28 cellular contexts compared by ENCODE assay signal in genomic region chr20:8946036-8946926, GRCh38.
A peak's percentile ranks its signal among the peaks of the same experiment; 100 is the strongest.
DNase-seq lines count a peak whose midpoint lies in the region; ATAC-seq and TF ChIP-seq lines count a peak whose summit lies in the region.
"Had no signal": no experiment of that assay in that cellular context is flagged by ENCODE, and none has a peak within 500 bp of the region (broad histone marks: within the 10 kb centered on the region; RNA-seq: fewer than 3 reads in every experiment).

No MANE protein-coding gene starts in this region.

- H3K27me3 Mint-ChIP-seq in immature natural killer cell (ENCODE audit: low read depth in 3 of 3): peaks cover 0 to 5% (median 0%) of the 10 kb centered on the region in 3 donors
- H3K27me3 Mint-ChIP-seq: activated CD8-positive, alpha-beta T cell treated with anti-CD3 and anti-CD28 coated beads for 36 hours; stimulated activated naive CD8-positive, alpha-beta T cell treated with anti-CD3 and anti-CD28 coated beads, Interleukin-15, Interleukin-2, amounts not matched to agents 100 ng/mL and 50 ng/mL, for 24 hours had no signal

- H3K27ac Mint-ChIP-seq in immature natural killer cell: no peak overlapping the region
- H3K27ac Mint-ChIP-seq: activated CD8-positive, alpha-beta T cell treated with anti-CD3 and anti-CD28 coated beads for 36 hours; activated naive CD4-positive, alpha-beta T cell treated with anti-CD3 and anti-CD28 coated beads, Interleukin-2, amount 50 U/mL, for 72 hours; activated T-cell treated with anti-CD3 and anti-CD28 coated beads, Interleukin-2, amount 50 U/mL, for 72 hours; CD14-positive monocyte; H9; stimulated activated naive CD8-positive, alpha-beta T cell treated with anti-CD3 and anti-CD28 coated beads, Interleukin-15, Interleukin-2, amounts not matched to agents 100 ng/mL and 50 ng/mL, for 24 hours had no signal

- H3K36me3 Mint-ChIP-seq in immature natural killer cell: no peaks in the 10 kb centered on the region
- H3K36me3 Mint-ChIP-seq: activated naive CD4-positive, alpha-beta T cell treated with anti-CD3 and anti-CD28 coated beads, Interleukin-2, amount 50 U/mL, for 72 hours; CD14-positive monocyte had no signal

- H3K4me3 Mint-ChIP-seq in immature natural killer cell: no peak overlapping the region
- H3K4me3 Mint-ChIP-seq: activated CD8-positive, alpha-beta T cell treated with anti-CD3 and anti-CD28 coated beads for 36 hours; activated T-cell treated with anti-CD3 and anti-CD28 coated beads, Interleukin-2, amount 50 U/mL, for 72 hours; CD14-positive monocyte; H9; stimulated activated naive CD8-positive, alpha-beta T cell treated with anti-CD3 and anti-CD28 coated beads, Interleukin-15, Interleukin-2, amounts not matched to agents 100 ng/mL and 50 ng/mL, for 24 hours had no signal

- H3K4me1 Mint-ChIP-seq in immature natural killer cell: no peaks in the 10 kb centered on the region

- TF ChIP-seq CTCF in AG10803 (conservative IDR thresholded peaks at IDR 0.05; ENCODE audit: low read length) (no peak), retinal pigment epithelial cell (conservative IDR thresholded peaks at IDR 0.05; ENCODE audit: low read depth, low read length) (no peak)

- peaks cover 0 to 6% (median 0%) of the 10 kb centered on the region in 6 donors for H3K9me3 Mint-ChIP-seq in immature natural killer cell
- H3K9me3 Mint-ChIP-seq: activated CD8-positive, alpha-beta T cell treated with anti-CD3 and anti-CD28 coated beads for 36 hours; H9; stimulated activated naive CD8-positive, alpha-beta T cell treated with anti-CD3 and anti-CD28 coated beads, Interleukin-15, Interleukin-2, amounts not matched to agents 100 ng/mL and 50 ng/mL, for 24 hours had no signal

- intact Hi-C loops in left cardiac atrium (cut with DNase I): loop anchor here in 1 of 2 donors (10.0 kb wide), 2 partner anchors 91 to 119 kb away; partner anchors contain the start of gene PLCB4

- DNase-seq in AG10803 (ENCODE audit: low read depth) (peak; percentile 67), amniotic epithelial cell (ENCODE audit: low read depth) (peak; percentile 25), left cardiac atrium (no peak), retinal pigment epithelial cell (ENCODE audit: low read depth) (peak; percentile 84), immature natural killer cell (no peak), NCI-H1417 treated with DMSO at 0.1 percent for 48 hours (lab: John Stamatoyannopoulos, UW) (no peak), NCI-H1436 (lab: John Stamatoyannopoulos, UW) (no peak), NCI-H2196 (lab: John Stamatoyannopoulos, UW; ENCODE audit: unreplicated experiment) (no peak)
- DNase-seq: activated CD4-positive, CD25-positive, alpha-beta regulatory T cell; activated CD8-positive, alpha-beta T cell treated with anti-CD3 and anti-CD28 coated beads for 36 hours; activated T-cell treated with anti-CD3 and anti-CD28 coated beads, Interleukin-2, amount 50 U/mL, for 72 hours; GDM1; H9; NCI-H1048; NCI-H748 treated with DMSO at 0.1 percent for 48 hours; PC-9; right lobe of liver; SK-N-SH; stimulated activated CD4-positive, alpha-beta T cell treated with anti-CD3 and anti-CD28 coated beads, Interleukin-1b, Interleukin-23, amount 100 ng/mL, for 48 hours; T-helper 9 cell; upper lobe of left lung had no signal

- ATAC-seq in left cardiac atrium: peak; percentile 70 to 73
- ATAC-seq: A549; activated CD8-positive, alpha-beta T cell treated with anti-CD3 and anti-CD28 coated beads for 36 hours; activated naive CD4-positive, alpha-beta T cell treated with anti-CD3 and anti-CD28 coated beads, Interleukin-2, amount 50 U/mL, for 72 hours; activated T-cell treated with anti-CD3 and anti-CD28 coated beads, Interleukin-2, amount 50 U/mL, for 72 hours; GM12878; left lobe of liver; right lobe of liver had no signal

- no peak overlapping the region for H3K4me3 ChIP-seq in AG10803 (ENCODE audit: low read length)
- no peak overlapping the region for H3K4me3 ChIP-seq in retinal pigment epithelial cell (ENCODE audit: low read length)
- H3K4me3 ChIP-seq: A549, coronary artery, GM12878, PC-9, right lobe of liver, upper lobe of left lung had no signal

Comparison
In these comparisons a context has a peak if more than half of its experiments do, and no peak if none do; other contexts are left out.
1. DNase-seq: peak in AG10803 (single experiment), amniotic epithelial cell (single experiment) and retinal pigment epithelial cell (single experiment); none in left cardiac atrium (single experiment), immature natural killer cell (0 of 3), NCI-H1417 treated with DMSO at 0.1 percent for 48 hours (single experiment), NCI-H1436 (single experiment) and NCI-H2196 (single experiment).